ENCODE assay signal across 2 cellular contexts in genomic region chr16:81467072-81467471, GRCh38.
TF ChIP-seq lines count a peak whose summit lies in the region.

No MANE protein-coding gene starts in this region.

TF ChIP-seq in HepG2, 621 proteins besides CTCF, POLR2A, EP300 and RAD21:
- TF ChIP-seq SMYD3 (CRISPR knock-in tag; IDR thresholded peaks at IDR 0.05) (no peak), HNRNPL (IDR thresholded peaks at IDR 0.05; ENCODE audit: low read depth, low read length) (0 out of 2 replicates have a peak, but pooled peaks have one; percentile 15), ZNF687 (CRISPR knock-in tag; IDR thresholded peaks at IDR 0.05) (peak; percentile 18; the same call in 1 of the 2 replicates), ZBTB33 (CRISPR knock-in tag; IDR thresholded peaks at IDR 0.05) (peak; percentile 88)
TF ChIP-seq in HepG2: peak in this region for 3.

TF ChIP-seq in K562, 482 proteins besides CTCF, POLR2A, EP300 and RAD21:
- TF ChIP-seq SRSF9 (IDR thresholded peaks at IDR 0.05; ENCODE audit: borderline replicate concordance, low read depth, low read length) (no peak), SNAPC5 (CRISPR knock-in tag; IDR thresholded peaks at IDR 0.05) (no peak), BRF2 (IDR thresholded peaks at IDR 0.05; ENCODE audit: borderline replicate concordance, insufficient read depth, insufficient read length) (no peak), HMGN3 (IDR thresholded peaks at IDR 0.05; ENCODE audit: borderline replicate concordance, extremely low read depth, insufficient read length, low read depth, low read length) (no peak), ZNF23 (CRISPR knock-in tag; IDR thresholded peaks at IDR 0.05) (no peak), ELF4 (CRISPR knock-in tag; IDR thresholded peaks at IDR 0.05) (no peak), HMGXB4 (CRISPR knock-in tag; IDR thresholded peaks at IDR 0.05) (no peak), IRF1 (CRISPR knock-in tag; IDR thresholded peaks at IDR 0.05; ENCODE audit: borderline replicate concordance) (no peak), ARID2 (IDR thresholded peaks at IDR 0.05) (no peak), ZNF354B (CRISPR knock-in tag; IDR thresholded peaks at IDR 0.05) (no peak)
